In the genomic region with DNA sequence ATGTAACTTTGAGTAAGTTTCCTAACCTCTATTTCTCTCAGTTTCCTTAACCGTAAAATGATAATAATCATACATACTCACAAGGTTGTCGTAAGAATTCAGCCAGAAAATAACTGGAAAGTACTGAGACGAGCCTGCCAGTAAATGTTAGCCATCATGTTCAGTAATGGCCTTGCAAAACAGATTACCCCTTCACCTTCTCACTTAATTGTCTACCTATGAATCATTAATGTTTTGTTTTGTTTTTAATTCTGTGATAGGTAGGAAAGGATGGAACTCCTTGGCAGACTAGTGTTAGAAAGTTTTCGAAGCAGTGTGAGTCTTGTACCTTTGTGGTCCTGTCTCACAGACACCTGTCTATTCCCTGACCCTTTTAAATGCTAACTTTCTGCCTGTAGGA, we compare ENCODE assay signal across 18 cellular contexts. TPM values are rescaled to one million over a fixed set of nuclear protein-coding genes. Genes with fewer than 3 reads are reported as not detected.
DNase-seq lines count a peak whose midpoint lies in the region; ATAC-seq, FAIRE-seq and TF ChIP-seq lines count a peak whose summit lies in the region.
"Had no signal": no experiment of that assay in that cellular context is flagged by ENCODE, and none has a peak within 500 bp of the region (broad histone marks: within the 10 kb centered on the region; RNA-seq: fewer than 3 reads in every experiment).

No MANE protein-coding gene starts in this region.

- H4K20me1 ChIP-seq in GM23338 (replicated peaks; ENCODE audit: insufficient read depth) (peaks cover 5% of the 10 kb centered on the region; the same call in 1 of the 2 replicates), OCI-LY7 (ENCODE audit: insufficient read depth, low read length) (0 out of 2 replicates have a peak, but pooled peaks cover 5% of the 10 kb centered on the region)

- H3K27me3 ChIP-seq in GM23338 (ENCODE audit: insufficient read depth) (no peaks in the 10 kb centered on the region), gastroesophageal sphincter (no peaks in the 10 kb centered on the region), psoas muscle (ENCODE audit: insufficient read depth in 3 of 3, low read length in 2 of 3) (no peaks in the 10 kb centered on the region)
- H3K27me3 ChIP-seq: BE2C had no signal

- 27 to 65% methylated on average over 4 of the region's 4 CpGs for WGBS in gastroesophageal sphincter (ENCODE audit: low coverage in 1 of 2), 2 donors
- 79 to 88% (median 88%) methylated on average over 4 of the region's 4 CpGs for WGBS in psoas muscle, 3 donors

- no peaks in the 10 kb centered on the region for H3F3A ChIP-seq in GM23338 (replicated peaks; ENCODE audit: low read depth)

- ATAC-seq in GM23338 (no peak), gastroesophageal sphincter (no peak), psoas muscle (no peak)
- ATAC-seq: A549, GM12878 had no signal

- no peak for TF ChIP-seq EP300 in gastroesophageal sphincter (IDR thresholded peaks at IDR 0.05)

- H3K9me3 ChIP-seq in gastroesophageal sphincter (no peaks in the 10 kb centered on the region), OCI-LY7 (ENCODE audit: low read length) (peaks cover 21% of the 10 kb centered on the region), psoas muscle (peaks cover 6% of the 10 kb centered on the region)
- H3K9me3 ChIP-seq: BE2C had no signal

- no peaks in the 10 kb centered on the region for H3K9me2 ChIP-seq in GM23338 (ENCODE audit: insufficient read depth)
- no peaks in the 10 kb centered on the region for H3K9me2 ChIP-seq in OCI-LY7 (ENCODE audit: insufficient read depth, low read length)

- peaks cover 7% of the 10 kb centered on the region; the same call in 1 of the 3 replicates for H3K9me3 Mint-ChIP-seq in GM23338
- H3K9me3 Mint-ChIP-seq: CD4-positive, alpha-beta memory T cell had no signal

- H3K4me3 ChIP-seq in GM23338 (no peak overlapping the region), gastroesophageal sphincter (no peak overlapping the region), OCI-LY7 (ENCODE audit: low read depth, low read length, poor library complexity, severe bottlenecking) (no peak overlapping the region), psoas muscle (no peak overlapping the region)
- H3K4me3 ChIP-seq: A549, GM12878, GM23248 had no signal

- no peaks in the 10 kb centered on the region for H3K79me2 ChIP-seq in GM23338 (replicated peaks; ENCODE audit: insufficient read depth)
- H3K79me2 ChIP-seq in OCI-LY7 (ENCODE audit: insufficient read depth, low read depth, low read length) = no peaks in the 10 kb centered on the region

- no peak overlapping the region for H2AFZ ChIP-seq in GM23338
- H2AFZ ChIP-seq in OCI-LY7 (ENCODE audit: low read length) = no peak overlapping the region
- H2AFZ ChIP-seq: GM23248 had no signal

- H3K4me2 ChIP-seq in GM23338 (no peak overlapping the region), OCI-LY7 (ENCODE audit: low read length) (no peak overlapping the region)
- H3K4me2 ChIP-seq: A549 had no signal

- 0 out of 2 replicates have a peak overlapping the region, but pooled peaks have one; percentile 12 for H3K27ac ChIP-seq in GM23338 (ENCODE audit: low read depth)
- peak overlapping the region in 3 of 4 donors; percentile 11 to 50 (median 22) for H3K27ac ChIP-seq in gastroesophageal sphincter
- no peak overlapping the region for H3K27ac ChIP-seq in OCI-LY7 (ENCODE audit: low read depth, low read length, poor library complexity, severe bottlenecking)
- H3K27ac ChIP-seq in psoas muscle = no peak overlapping the region
- H3K27ac ChIP-seq: A549, C4-2B, GM23248 had no signal

- H3K36me3 ChIP-seq in GM23338 (ENCODE audit: insufficient read depth) (peaks cover 5% of the 10 kb centered on the region; the same call in 1 of the 2 replicates), gastroesophageal sphincter (peaks cover 0 to 46% of the 10 kb centered on the region in 2 donors), OCI-LY7 (ENCODE audit: insufficient read depth, low read length) (peaks cover 85% of the 10 kb centered on the region), psoas muscle (ENCODE audit: insufficient read depth in 1 of 2, low read depth in 1 of 2) (peaks cover 6 to 82% of the 10 kb centered on the region in 2 donors)

- DNase-seq in GM23338 (ENCODE audit: low spot score) (no peak), H54 (ENCODE audit: insufficient read length, low spot score) (no peak), renal cortical epithelial cell (ENCODE audit: low read depth) (peak; percentile 68), OCI-LY7 (ENCODE audit: low spot score) (no peak), NOMO-1 treated with DMSO at 0.1 percent for 48 hours (lab: John Stamatoyannopoulos, UW; ENCODE audit: unreplicated experiment) (no peak), psoas muscle (no peak)
- DNase-seq: BE2C; CD4-positive, alpha-beta memory T cell; DMS79; GM23248; H9 had no signal

- no peak overlapping the region for H3K4me3 Mint-ChIP-seq in GM23338
- H3K4me3 Mint-ChIP-seq: CD4-positive, alpha-beta memory T cell; H9 had no signal

- H3K4me1 Mint-ChIP-seq in GM23338 = no peaks in the 10 kb centered on the region

- POLR2A ChIA-PET in OCI-LY7 (lab: Charles Lee) = interaction anchor here (1.1 kb wide), 1 partner anchor 34 kb away, joined by 4 read pairs; no protein-coding TSS in a partner anchor

- no peak overlapping the region for H3K27ac Mint-ChIP-seq in GM23338
- H3K27ac Mint-ChIP-seq: H9 had no signal

- CTCF ChIA-PET in OCI-LY7 (lab: Charles Lee; ENCODE audit: unreplicated experiment) = no interaction called here

- no TSS peak for BruUV-seq in OCI-LY7 (replicated peaks; lab: Mats Ljungman, UMichigan)

- no peak for TF ChIP-seq POLR2A in H54 (IDR thresholded peaks at IDR 0.05; ENCODE audit: low read depth, low read length)
- TF ChIP-seq POLR2A in gastroesophageal sphincter (IDR thresholded peaks at IDR 0.05) = no peak

- peaks cover 5% of the 10 kb centered on the region for H3K27me3 Mint-ChIP-seq in GM23338 (ENCODE audit: insufficient read depth, low read depth, poor library complexity)
- H3K27me3 Mint-ChIP-seq: CD4-positive, alpha-beta memory T cell had no signal

- TF ChIP-seq CTCF in GM23338 (conservative IDR thresholded peaks at IDR 0.05; ENCODE audit: low read depth in 2 of 2) (no peak), gastroesophageal sphincter (IDR thresholded peaks at IDR 0.05) (no peak), OCI-LY7 (conservative IDR thresholded peaks at IDR 0.05; ENCODE audit: low read length) (no peak), psoas muscle (IDR thresholded peaks at IDR 0.05) (no peak)

- peaks cover 36% of the 10 kb centered on the region for H3K36me3 Mint-ChIP-seq in GM23338 (ENCODE audit: low read depth)

- intact Hi-C loops in OCI-LY7 (cut with micrococcal nuclease; ENCODE audit: unreplicated experiment) = no loop called here
- intact Hi-C loops in psoas muscle (cut with DNase I) = no loop called here

- peak; percentile 82 for FAIRE-seq in H54 (lab: Jason Lieb, UNC)
- FAIRE-seq: A549, GM12878 had no signal

- H3K4me1 ChIP-seq in GM23338 (ENCODE audit: insufficient read depth) (no peaks in the 10 kb centered on the region), gastroesophageal sphincter (peaks cover 0 to 40% (median 9%) of the 10 kb centered on the region in 3 donors), OCI-LY7 (ENCODE audit: insufficient read depth, low read length, poor library complexity, severe bottlenecking) (no peaks in the 10 kb centered on the region), psoas muscle (no peaks in the 10 kb centered on the region)
- H3K4me1 ChIP-seq: A549, BE2C had no signal

TF ChIP-seq in GM23338, 12 proteins besides CTCF, POLR2A, EP300 and RAD21 (continues in another document):
- no peak for TF ChIP-seq CREB1 (CRISPR knock-in tag; IDR thresholded peaks at IDR 0.05; ENCODE audit: low read depth)

RNA-seq across cellular contexts. Expression of a gene that starts 50.6 kb away (rescaled TPM):
- 33.8 and 44.5 TPM in 2 replicates for total RNA-seq in GM23338 (2014; rRNA removed; shearing (Covaris generic))
- polyA plus RNA-seq in GM23338 (2016; fragmentation: Nextera tagmentation; extraction: Ambion mirVana) = 8.8 and 8.9 TPM in 2 replicates
- 10 to 100 TPM; 58.7 to 77.5 (median 69.9) TPM for total RNA-seq in gastroesophageal sphincter
- total RNA-seq in renal cortical epithelial cell = 52.8 and 86.7 TPM in 2 replicates
- 30.2 and 38.7 TPM in 2 replicates for total RNA-seq in OCI-LY7 (2014; rRNA removed; shearing (Covaris generic))
- 43.1 and 45.3 TPM in 2 replicates for total RNA-seq in OCI-LY7 (2022)
- total RNA-seq in psoas muscle = 10 to 100 TPM; 23.9 to 32.8 (median 31.4) TPM
- polyA plus RNA-seq in psoas muscle = 10 to 100 TPM; 11.8 to 42.0 (median 25.3) TPM

RNA-seq across cellular contexts. Expression of a gene that starts 52.2 kb away (rescaled TPM):
- 7.7 and 12.3 TPM in 2 replicates for total RNA-seq in GM23338 (2014; rRNA removed; shearing (Covaris generic))
- polyA plus RNA-seq in GM23338 (2016; fragmentation: Nextera tagmentation; extraction: Ambion mirVana) = 6.3 TPM in 2 replicates
- total RNA-seq in gastroesophageal sphincter = 1 to 10 TPM; 1.4 to 8.4 (median 3.1) TPM
- total RNA-seq in renal cortical epithelial cell = 17.2 and 29.5 TPM in 2 replicates
- total RNA-seq in OCI-LY7 (2014; rRNA removed; shearing (Covaris generic)) = 0.88 TPM in 2 replicates
- 1.2 and 1.8 TPM in 2 replicates for total RNA-seq in OCI-LY7 (2022)
- total RNA-seq in psoas muscle = 1 to 10 TPM in 3 of 4 donors, under 1 TPM in 1; 0.92 to 2.8 (median 1.6) TPM
- polyA plus RNA-seq in psoas muscle = 1 to 10 TPM in 1 of 3 donors, under 1 TPM in 2; 0.49 to 4.0 (median 0.52) TPM

RNA-seq across cellular contexts. Expression of a gene that starts 53.7 kb away (rescaled TPM):
- total RNA-seq in GM23338 (2014; rRNA removed; shearing (Covaris generic)) = 1.9 and 2.9 TPM in 2 replicates
- polyA plus RNA-seq in GM23338 (2016; fragmentation: Nextera tagmentation; extraction: Ambion mirVana) (0.89 and 1.1 TPM in 2 replicates), psoas muscle (under 1 TPM in 1 of 3 donors, not detected in 2; 0.04 TPM)
- total RNA-seq in gastroesophageal sphincter (not detected), renal cortical epithelial cell (0.05 TPM in 1 of 2 replicates, not detected in the other), OCI-LY7 (2022) (not detected in 2 replicates), psoas muscle (under 1 TPM in 1 of 4 donors, not detected in 3; 0.15 TPM)
- total RNA-seq in OCI-LY7 (2014; rRNA removed; shearing (Covaris generic)) = not detected in 2 replicates
- total RNA-seq: G401, GM23248, HT-29 had no signal
- polyA plus RNA-seq: A549; AG04450; CD4-positive, alpha-beta memory T cell; GM23248 had no signal

Comparison
In these comparisons a context has a peak if more than half of its experiments do, and no peak if none do; other contexts are left out.
1. H3K27ac ChIP-seq: peak in GM23338 (single experiment) and gastroesophageal sphincter (3 of 4); none in OCI-LY7 (single experiment) and psoas muscle (single experiment).